ENCODE assay signal across 1 cellular context in the genomic region with DNA sequence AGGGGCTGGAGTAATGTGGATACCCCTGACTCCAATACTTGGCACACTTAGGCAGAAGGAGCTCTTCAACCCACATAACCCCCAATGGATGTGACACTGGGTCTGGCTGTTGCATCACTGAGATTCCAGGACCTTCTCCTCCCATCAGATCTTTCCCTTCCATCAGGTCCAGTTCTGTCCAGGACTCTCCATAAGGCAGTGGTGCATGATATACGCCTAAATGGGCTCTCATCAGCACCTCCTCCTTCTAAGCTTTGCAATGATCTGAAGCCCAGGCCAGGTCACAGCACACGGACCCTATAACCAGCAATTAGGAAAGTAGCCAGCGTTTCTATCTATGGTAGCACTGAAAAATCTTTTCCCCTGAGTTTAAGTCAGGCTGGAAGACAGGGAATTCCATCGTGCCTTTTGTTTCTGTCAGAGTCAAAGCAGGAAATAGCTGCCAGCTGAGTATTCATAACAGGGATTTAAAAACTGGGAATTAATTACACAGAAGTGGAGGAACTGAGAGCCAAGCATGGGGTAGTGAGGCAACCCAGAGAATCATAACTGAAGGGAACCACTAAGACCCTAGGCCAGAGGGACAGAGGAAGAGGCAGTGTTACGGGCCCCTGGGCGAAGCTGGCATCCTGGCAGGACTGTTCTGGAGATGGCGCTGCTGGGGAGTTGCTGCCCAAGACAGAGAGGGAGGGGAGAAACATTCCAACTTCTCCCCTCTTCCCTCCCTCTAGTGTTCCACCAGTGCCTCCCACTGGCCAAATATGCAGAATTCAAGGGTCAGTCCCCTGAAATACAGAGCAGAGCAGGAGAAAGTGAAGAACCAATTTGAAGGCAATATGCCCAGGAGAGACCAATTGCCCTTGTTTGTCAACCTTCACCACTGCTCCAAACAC.
TF ChIP-seq lines count a peak whose summit lies in the region.

No MANE protein-coding gene starts in this region.

TF ChIP-seq in H1, 55 proteins besides CTCF, POLR2A, EP300 and RAD21:
- TF ChIP-seq RFX5 (IDR thresholded peaks at IDR 0.05; ENCODE audit: borderline replicate concordance, low read depth, low read length), result no peak
- TF ChIP-seq TEAD4 (IDR thresholded peaks at IDR 0.05; ENCODE audit: low read depth, low read length), result 0 out of 2 replicates have a peak, but pooled peaks have one; percentile 11
- no peak for TF ChIP-seq NANOG (IDR thresholded peaks at IDR 0.05; ENCODE audit: insufficient read depth, low read depth, low read length, poor library complexity, severe bottlenecking)
